In the genomic region with DNA sequence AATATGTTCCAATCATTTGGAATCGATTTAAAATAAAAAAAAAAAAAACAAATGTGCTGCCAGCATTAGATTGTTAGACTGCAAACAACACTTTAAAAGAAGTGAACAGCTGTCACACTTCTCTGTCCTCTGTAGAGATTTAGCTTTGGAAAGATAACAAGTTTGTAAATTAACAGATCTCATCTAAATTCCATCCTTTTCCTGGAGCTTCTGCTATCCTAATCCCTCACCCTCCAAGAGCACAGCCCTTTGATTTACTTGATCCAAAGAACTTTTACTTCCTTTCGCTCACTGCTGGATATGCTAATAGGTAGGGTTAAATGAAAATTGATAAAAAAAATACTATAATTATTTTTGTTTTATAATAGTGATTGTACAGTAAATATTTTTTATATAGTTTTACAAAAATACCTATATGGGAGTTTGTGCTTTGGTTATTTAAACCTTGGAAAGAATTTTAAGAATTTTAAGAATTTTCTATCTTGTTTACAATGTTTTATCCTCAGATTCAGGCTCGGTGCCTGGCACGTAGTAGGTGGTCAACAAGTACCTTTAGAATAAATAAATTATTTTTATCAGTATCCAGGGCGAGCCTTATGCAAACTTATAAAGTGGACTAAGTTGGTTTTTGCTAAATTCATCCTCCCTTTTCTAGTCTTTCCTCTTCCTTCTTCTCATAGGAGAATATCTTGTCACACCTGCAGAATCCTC, we compare ENCODE assay signal across 2 cellular contexts.
TF ChIP-seq lines count a peak whose summit lies in the region.

No MANE protein-coding gene starts in this region.

TF ChIP-seq in HepG2, 621 proteins besides CTCF, POLR2A, EP300 and RAD21:
- TF ChIP-seq U2AF2 (IDR thresholded peaks at IDR 0.05; ENCODE audit: low read depth, low read length) (no peak), ZKSCAN1 (IDR thresholded peaks at IDR 0.05; ENCODE audit: low read length) (0 out of 2 replicates have a peak, but pooled peaks have one; percentile 69)

TF ChIP-seq in WTC11, 78 proteins besides CTCF, POLR2A, EP300 and RAD21:
- TF ChIP-seq HMGA2 (CRISPR knock-in tag; IDR thresholded peaks at IDR 0.05) = no peak
- TF ChIP-seq, protein P1, sequence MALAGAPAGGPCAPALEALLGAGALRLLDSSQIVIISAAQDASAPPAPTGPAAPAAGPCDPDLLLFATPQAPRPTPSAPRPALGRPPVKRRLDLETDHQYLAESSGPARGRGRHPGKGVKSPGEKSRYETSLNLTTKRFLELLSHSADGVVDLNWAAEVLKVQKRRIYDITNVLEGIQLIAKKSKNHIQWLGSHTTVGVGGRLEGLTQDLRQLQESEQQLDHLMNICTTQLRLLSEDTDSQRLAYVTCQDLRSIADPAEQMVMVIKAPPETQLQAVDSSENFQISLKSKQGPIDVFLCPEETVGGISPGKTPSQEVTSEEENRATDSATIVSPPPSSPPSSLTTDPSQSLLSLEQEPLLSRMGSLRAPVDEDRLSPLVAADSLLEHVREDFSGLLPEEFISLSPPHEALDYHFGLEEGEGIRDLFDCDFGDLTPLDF (CRISPR knock-in tag; IDR thresholded peaks at IDR 0.05) = no peak
- no peak for TF ChIP-seq ATF1 (CRISPR knock-in tag; IDR thresholded peaks at IDR 0.05)
- TF ChIP-seq CBFB (CRISPR knock-in tag; IDR thresholded peaks at IDR 0.05; ENCODE audit: low read depth) = no peak
- TF ChIP-seq, protein P2, sequence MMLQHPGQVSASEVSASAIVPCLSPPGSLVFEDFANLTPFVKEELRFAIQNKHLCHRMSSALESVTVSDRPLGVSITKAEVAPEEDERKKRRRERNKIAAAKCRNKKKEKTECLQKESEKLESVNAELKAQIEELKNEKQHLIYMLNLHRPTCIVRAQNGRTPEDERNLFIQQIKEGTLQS (CRISPR knock-in tag; conservative IDR thresholded peaks at IDR 0.05) = no peak
- TF ChIP-seq, protein P3, sequence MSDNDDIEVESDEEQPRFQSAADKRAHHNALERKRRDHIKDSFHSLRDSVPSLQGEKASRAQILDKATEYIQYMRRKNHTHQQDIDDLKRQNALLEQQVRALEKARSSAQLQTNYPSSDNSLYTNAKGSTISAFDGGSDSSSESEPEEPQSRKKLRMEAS (CRISPR knock-in tag; IDR thresholded peaks at IDR 0.05) = no peak
- TF ChIP-seq, protein P4, sequence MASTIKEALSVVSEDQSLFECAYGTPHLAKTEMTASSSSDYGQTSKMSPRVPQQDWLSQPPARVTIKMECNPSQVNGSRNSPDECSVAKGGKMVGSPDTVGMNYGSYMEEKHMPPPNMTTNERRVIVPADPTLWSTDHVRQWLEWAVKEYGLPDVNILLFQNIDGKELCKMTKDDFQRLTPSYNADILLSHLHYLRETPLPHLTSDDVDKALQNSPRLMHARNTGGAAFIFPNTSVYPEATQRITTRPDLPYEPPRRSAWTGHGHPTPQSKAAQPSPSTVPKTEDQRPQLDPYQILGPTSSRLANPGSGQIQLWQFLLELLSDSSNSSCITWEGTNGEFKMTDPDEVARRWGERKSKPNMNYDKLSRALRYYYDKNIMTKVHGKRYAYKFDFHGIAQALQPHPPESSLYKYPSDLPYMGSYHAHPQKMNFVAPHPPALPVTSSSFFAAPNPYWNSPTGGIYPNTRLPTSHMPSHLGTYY (CRISPR knock-in tag; IDR thresholded peaks at IDR 0.05) = no peak
- no peak for TF ChIP-seq CREM (CRISPR knock-in tag; IDR thresholded peaks at IDR 0.05)
- TF ChIP-seq, protein P5, sequence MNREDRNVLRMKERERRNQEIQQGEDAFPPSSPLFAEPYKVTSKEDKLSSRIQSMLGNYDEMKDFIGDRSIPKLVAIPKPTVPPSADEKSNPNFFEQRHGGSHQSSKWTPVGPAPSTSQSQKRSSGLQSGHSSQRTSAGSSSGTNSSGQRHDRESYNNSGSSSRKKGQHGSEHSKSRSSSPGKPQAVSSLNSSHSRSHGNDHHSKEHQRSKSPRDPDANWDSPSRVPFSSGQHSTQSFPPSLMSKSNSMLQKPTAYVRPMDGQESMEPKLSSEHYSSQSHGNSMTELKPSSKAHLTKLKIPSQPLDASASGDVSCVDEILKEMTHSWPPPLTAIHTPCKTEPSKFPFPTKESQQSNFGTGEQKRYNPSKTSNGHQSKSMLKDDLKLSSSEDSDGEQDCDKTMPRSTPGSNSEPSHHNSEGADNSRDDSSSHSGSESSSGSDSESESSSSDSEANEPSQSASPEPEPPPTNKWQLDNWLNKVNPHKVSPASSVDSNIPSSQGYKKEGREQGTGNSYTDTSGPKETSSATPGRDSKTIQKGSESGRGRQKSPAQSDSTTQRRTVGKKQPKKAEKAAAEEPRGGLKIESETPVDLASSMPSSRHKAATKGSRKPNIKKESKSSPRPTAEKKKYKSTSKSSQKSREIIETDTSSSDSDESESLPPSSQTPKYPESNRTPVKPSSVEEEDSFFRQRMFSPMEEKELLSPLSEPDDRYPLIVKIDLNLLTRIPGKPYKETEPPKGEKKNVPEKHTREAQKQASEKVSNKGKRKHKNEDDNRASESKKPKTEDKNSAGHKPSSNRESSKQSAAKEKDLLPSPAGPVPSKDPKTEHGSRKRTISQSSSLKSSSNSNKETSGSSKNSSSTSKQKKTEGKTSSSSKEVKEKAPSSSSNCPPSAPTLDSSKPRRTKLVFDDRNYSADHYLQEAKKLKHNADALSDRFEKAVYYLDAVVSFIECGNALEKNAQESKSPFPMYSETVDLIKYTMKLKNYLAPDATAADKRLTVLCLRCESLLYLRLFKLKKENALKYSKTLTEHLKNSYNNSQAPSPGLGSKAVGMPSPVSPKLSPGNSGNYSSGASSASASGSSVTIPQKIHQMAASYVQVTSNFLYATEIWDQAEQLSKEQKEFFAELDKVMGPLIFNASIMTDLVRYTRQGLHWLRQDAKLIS (CRISPR knock-in tag; IDR thresholded peaks at IDR 0.05; ENCODE audit: borderline replicate concordance) = no peak
- TF ChIP-seq ZNF416 (CRISPR knock-in tag; IDR thresholded peaks at IDR 0.05) = no peak
- TF ChIP-seq, protein P6, sequence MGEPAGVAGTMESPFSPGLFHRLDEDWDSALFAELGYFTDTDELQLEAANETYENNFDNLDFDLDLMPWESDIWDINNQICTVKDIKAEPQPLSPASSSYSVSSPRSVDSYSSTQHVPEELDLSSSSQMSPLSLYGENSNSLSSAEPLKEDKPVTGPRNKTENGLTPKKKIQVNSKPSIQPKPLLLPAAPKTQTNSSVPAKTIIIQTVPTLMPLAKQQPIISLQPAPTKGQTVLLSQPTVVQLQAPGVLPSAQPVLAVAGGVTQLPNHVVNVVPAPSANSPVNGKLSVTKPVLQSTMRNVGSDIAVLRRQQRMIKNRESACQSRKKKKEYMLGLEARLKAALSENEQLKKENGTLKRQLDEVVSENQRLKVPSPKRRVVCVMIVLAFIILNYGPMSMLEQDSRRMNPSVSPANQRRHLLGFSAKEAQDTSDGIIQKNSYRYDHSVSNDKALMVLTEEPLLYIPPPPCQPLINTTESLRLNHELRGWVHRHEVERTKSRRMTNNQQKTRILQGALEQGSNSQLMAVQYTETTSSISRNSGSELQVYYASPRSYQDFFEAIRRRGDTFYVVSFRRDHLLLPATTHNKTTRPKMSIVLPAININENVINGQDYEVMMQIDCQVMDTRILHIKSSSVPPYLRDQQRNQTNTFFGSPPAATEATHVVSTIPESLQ (CRISPR knock-in tag; IDR thresholded peaks at IDR 0.05) = no peak
- TF ChIP-seq NR2C2 (CRISPR knock-in tag; IDR thresholded peaks at IDR 0.05) = no peak
- TF ChIP-seq JAZF1 (CRISPR knock-in tag; IDR thresholded peaks at IDR 0.05) = no peak
- TF ChIP-seq, protein P7, sequence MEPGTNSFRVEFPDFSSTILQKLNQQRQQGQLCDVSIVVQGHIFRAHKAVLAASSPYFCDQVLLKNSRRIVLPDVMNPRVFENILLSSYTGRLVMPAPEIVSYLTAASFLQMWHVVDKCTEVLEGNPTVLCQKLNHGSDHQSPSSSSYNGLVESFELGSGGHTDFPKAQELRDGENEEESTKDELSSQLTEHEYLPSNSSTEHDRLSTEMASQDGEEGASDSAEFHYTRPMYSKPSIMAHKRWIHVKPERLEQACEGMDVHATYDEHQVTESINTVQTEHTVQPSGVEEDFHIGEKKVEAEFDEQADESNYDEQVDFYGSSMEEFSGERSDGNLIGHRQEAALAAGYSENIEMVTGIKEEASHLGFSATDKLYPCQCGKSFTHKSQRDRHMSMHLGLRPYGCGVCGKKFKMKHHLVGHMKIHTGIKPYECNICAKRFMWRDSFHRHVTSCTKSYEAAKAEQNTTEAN (CRISPR knock-in tag; IDR thresholded peaks at IDR 0.05) = no peak
- TF ChIP-seq, protein P8, sequence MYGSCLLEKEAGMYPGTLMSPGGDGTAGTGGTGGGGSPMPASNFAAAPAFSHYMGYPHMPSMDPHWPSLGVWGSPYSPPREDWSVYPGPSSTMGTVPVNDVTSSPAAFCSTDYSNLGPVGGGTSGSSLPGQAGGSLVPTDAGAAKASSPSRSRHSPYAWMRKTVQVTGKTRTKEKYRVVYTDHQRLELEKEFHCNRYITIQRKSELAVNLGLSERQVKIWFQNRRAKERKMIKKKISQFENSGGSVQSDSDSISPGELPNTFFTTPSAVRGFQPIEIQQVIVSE (CRISPR knock-in tag; IDR thresholded peaks at IDR 0.05; ENCODE audit: borderline replicate concordance) = no peak
